Comparison of ENCODE assay signal across 16 cellular contexts in the genomic region with DNA sequence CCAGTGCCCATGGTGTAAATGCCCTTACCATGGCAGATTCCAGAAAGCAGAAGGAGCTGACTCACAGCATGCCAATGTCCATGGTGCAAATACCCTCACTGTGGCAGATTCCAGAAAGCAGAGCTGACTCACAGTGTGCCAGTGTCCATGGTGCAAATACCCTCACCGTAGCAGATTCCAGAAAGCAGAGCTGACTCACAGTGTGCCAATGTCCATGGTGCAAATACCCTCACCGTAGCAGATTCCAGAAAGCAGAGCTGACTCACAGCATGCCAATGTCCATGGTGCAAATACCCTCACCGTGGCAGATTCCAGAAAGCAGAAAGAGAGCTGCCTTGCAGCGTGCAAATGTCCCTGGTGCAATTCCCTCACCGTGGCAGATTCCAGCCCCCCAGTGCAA.
"Had no signal": no experiment of that assay in that cellular context is flagged by ENCODE, and none has a peak within 500 bp of the region (broad histone marks: within the 10 kb centered on the region; RNA-seq: fewer than 3 reads in every experiment).

No MANE protein-coding gene starts in this region.

- H3K27me3 Mint-ChIP-seq: activated naive CD8-positive, alpha-beta T cell treated with anti-CD3 and anti-CD28 coated beads, Interleukin-2, amount 10 ng/mL, durations not matched to agents 7 days and 5 days had no signal

- H3K27me3 ChIP-seq: colonic mucosa, foreskin keratinocyte, ovary, vagina had no signal

- H3K36me3 ChIP-seq: colonic mucosa, lower lobe of right lung, ovary, vagina had no signal

- H3K9me3 Mint-ChIP-seq: activated naive CD8-positive, alpha-beta T cell treated with anti-CD3 and anti-CD28 coated beads, Interleukin-2, amount 10 ng/mL, durations not matched to agents 7 days and 5 days; activated T-cell treated with anti-CD3 and anti-CD28 coated beads, Interleukin-2, amount 50 U/mL, for 4 hours; brain had no signal

- H3K9me3 ChIP-seq: colonic mucosa, lower lobe of right lung, ovary, vagina had no signal

- H3K4me3 ChIP-seq: colonic mucosa, lower lobe of right lung, ovary, vagina had no signal

- H3K4me3 Mint-ChIP-seq: activated naive CD8-positive, alpha-beta T cell treated with anti-CD3 and anti-CD28 coated beads, Interleukin-2, amount 10 ng/mL, durations not matched to agents 7 days and 5 days; activated T-cell treated with anti-CD3 and anti-CD28 coated beads, Interleukin-2, amount 50 U/mL, for 4 hours; brain; neural crest cell; stimulated activated effector memory CD8-positive, alpha-beta T cell treated with anti-CD3 and anti-CD28 coated beads, Interleukin-12 subunit alpha, Interleukin-12 subunit beta, amount 100 ng/mL, for 72 hours had no signal

- H3K4me1 Mint-ChIP-seq: activated naive CD8-positive, alpha-beta T cell treated with anti-CD3 and anti-CD28 coated beads, Interleukin-2, amount 10 ng/mL, durations not matched to agents 7 days and 5 days; stimulated activated effector memory CD8-positive, alpha-beta T cell treated with anti-CD3 and anti-CD28 coated beads, Interleukin-12 subunit alpha, Interleukin-12 subunit beta, amount 100 ng/mL, for 72 hours had no signal

- H3K36me3 Mint-ChIP-seq: activated naive CD8-positive, alpha-beta T cell treated with anti-CD3 and anti-CD28 coated beads, Interleukin-2, amount 10 ng/mL, durations not matched to agents 7 days and 5 days; brain; stimulated activated effector memory CD8-positive, alpha-beta T cell treated with anti-CD3 and anti-CD28 coated beads, Interleukin-12 subunit alpha, Interleukin-12 subunit beta, amount 100 ng/mL, for 72 hours had no signal

- H3K4me1 ChIP-seq: colonic mucosa, foreskin keratinocyte, lower lobe of right lung, vagina had no signal

- H3K27ac ChIP-seq: colonic mucosa, foreskin keratinocyte, lower lobe of right lung, ovary, vagina had no signal

- DNase-seq: activated CD4-positive, CD25-positive, alpha-beta regulatory T cell; activated gamma-delta T cell treated with Interleukin-2 at 50 U/mL for 16 hours; activated naive CD8-positive, alpha-beta T cell treated with anti-CD3 and anti-CD28 coated beads, Interleukin-2, amount 10 ng/mL, durations not matched to agents 7 days and 5 days; activated T-cell treated with anti-CD3 and anti-CD28 coated beads, Interleukin-2, amount 50 U/mL, for 4 hours; central memory CD4-positive, alpha-beta T cell; colonic mucosa; effector CD8-positive, alpha-beta T cell; foreskin keratinocyte; lower lobe of right lung; ovary; stimulated activated CD4-positive, alpha-beta T cell treated with anti-CD3 and anti-CD28 coated beads, Interleukin-12 subunit alpha, Interleukin-12 subunit beta, amount 100 ng/mL, for 4 hours; stimulated activated CD4-positive, alpha-beta T cell treated with anti-CD3 and anti-CD28 coated beads, Interleukin-2, amount 100 ng/mL, for 24 hours had no signal

- H3K27ac Mint-ChIP-seq: activated naive CD8-positive, alpha-beta T cell treated with anti-CD3 and anti-CD28 coated beads, Interleukin-2, amount 10 ng/mL, durations not matched to agents 7 days and 5 days; stimulated activated effector memory CD8-positive, alpha-beta T cell treated with anti-CD3 and anti-CD28 coated beads, Interleukin-12 subunit alpha, Interleukin-12 subunit beta, amount 100 ng/mL, for 72 hours had no signal
